In the genomic region with DNA sequence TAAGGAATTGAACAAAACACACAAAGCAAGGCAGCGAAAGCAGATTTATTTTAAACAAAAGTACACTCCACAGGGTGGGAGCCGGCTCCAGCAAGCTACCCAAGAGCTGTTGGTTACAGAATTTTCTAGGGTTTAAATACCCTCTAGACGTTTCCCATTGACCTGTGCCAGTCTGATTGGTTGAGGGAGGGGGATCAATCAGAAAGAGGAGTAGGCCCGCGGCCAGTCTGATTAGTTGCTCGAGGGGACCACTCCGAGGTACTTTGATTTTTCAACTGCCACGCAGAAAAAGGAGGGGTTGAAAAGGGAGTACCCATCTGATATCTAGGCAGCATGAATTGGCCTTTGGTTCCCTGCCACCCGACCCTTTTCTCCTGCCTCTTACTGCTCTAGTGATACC, we compare ENCODE assay signal across 8 cellular contexts. TPM values are rescaled to one million over a fixed set of nuclear protein-coding genes. Genes with fewer than 3 reads are reported as not detected.
A peak's percentile ranks its signal among the peaks of the same experiment; 100 is the strongest.
DNase-seq lines count a peak whose midpoint lies in the region; ATAC-seq, FAIRE-seq and TF ChIP-seq lines count a peak whose summit lies in the region.

No MANE protein-coding gene starts in this region.

- no peak for DNase-seq in CD4-positive, alpha-beta T cell
- DNase-seq in nephron progenitor cell (peak; percentile 18), frontal cortex (ENCODE audit: low spot score in 2 of 2) (no peak), dedifferentiated amniotic fluid mesenchymal stem cell (ENCODE audit: extremely low spot score) (no peak)
- DNase-seq in stimulated activated CD4-positive, alpha-beta T cell treated with anti-CD3 and anti-CD28 coated beads, Interleukin-2, amount 100 ng/mL, for 48 hours, result no peak

- H3K9me3 ChIP-seq in CD4-positive, alpha-beta T cell (ENCODE audit: control insufficient read depth, low read length), result no peaks in the 10 kb centered on the region
- H3K9me3 ChIP-seq in Loucy (ENCODE audit: insufficient read depth, low read depth, low read length), result no peaks in the 10 kb centered on the region

- H3K4me2 ChIP-seq in Loucy (ENCODE audit: low read depth, low read length, poor library complexity, severe bottlenecking), result peak overlapping the region; percentile 92

- H3K79me2 ChIP-seq in Loucy (ENCODE audit: insufficient read depth, low read length), result peaks cover 36% of the 10 kb centered on the region

- TF ChIP-seq CTCF in CD4-positive, alpha-beta T cell (IDR thresholded peaks at IDR 0.05), result no peak
- TF ChIP-seq CTCF in Loucy (conservative IDR thresholded peaks at IDR 0.05; ENCODE audit: low read length) (no peak), nephron progenitor cell (IDR thresholded peaks at IDR 0.05) (no peak)

- FAIRE-seq in frontal cortex (lab: Jason Lieb, UNC), result no peak

- peak overlapping the region; percentile 99 for H3K4me3 ChIP-seq in Loucy (ENCODE audit: low read length, poor library complexity, severe bottlenecking)

- peak overlapping the region; percentile 93 for H3K27ac Mint-ChIP-seq in CD4-positive, alpha-beta T cell
- no peak overlapping the region for H3K27ac Mint-ChIP-seq in dendritic cell treated with granulocyte-macrophage colony-stimulating factor and Interleukin-4, amounts not matched to agents 40 ng/mL and 50 ng/mL, for 4 days
- H3K27ac Mint-ChIP-seq in nephron progenitor cell, result peak overlapping the region; percentile 96

- H3K36me3 Mint-ChIP-seq in CD4-positive, alpha-beta T cell (ENCODE audit: low read depth), result peaks cover 40% of the 10 kb centered on the region
- peaks cover 52% of the 10 kb centered on the region for H3K36me3 Mint-ChIP-seq in dendritic cell treated with granulocyte-macrophage colony-stimulating factor and Interleukin-4, amounts not matched to agents 40 ng/mL and 50 ng/mL, for 4 days (ENCODE audit: low read depth)
- H3K36me3 Mint-ChIP-seq in nephron progenitor cell (ENCODE audit: low read depth), result peaks cover 27% of the 10 kb centered on the region

- H3K27me3 ChIP-seq in CD4-positive, alpha-beta T cell (ENCODE audit: control insufficient read depth, insufficient read depth, low read length), result no peaks in the 10 kb centered on the region
- H3K27me3 ChIP-seq in Loucy (ENCODE audit: insufficient read depth, low read length, poor library complexity, severe bottlenecking), result no peaks in the 10 kb centered on the region

- POLR2A ChIA-PET in CD4-positive, alpha-beta T cell (lab: Charles Lee), result no interaction called here

- H3K27me3 Mint-ChIP-seq in CD4-positive, alpha-beta T cell, result peaks cover 6% of the 10 kb centered on the region
- peaks cover 8% of the 10 kb centered on the region for H3K27me3 Mint-ChIP-seq in dendritic cell treated with granulocyte-macrophage colony-stimulating factor and Interleukin-4, amounts not matched to agents 40 ng/mL and 50 ng/mL, for 4 days
- peaks cover 20% of the 10 kb centered on the region for H3K27me3 Mint-ChIP-seq in nephron progenitor cell (ENCODE audit: low read depth, poor library complexity)

- H3K9me3 Mint-ChIP-seq in CD4-positive, alpha-beta T cell, result no peaks in the 10 kb centered on the region
- H3K9me3 Mint-ChIP-seq in dendritic cell treated with granulocyte-macrophage colony-stimulating factor and Interleukin-4, amounts not matched to agents 40 ng/mL and 50 ng/mL, for 4 days, result no peaks in the 10 kb centered on the region
- peaks cover 10% of the 10 kb centered on the region for H3K9me3 Mint-ChIP-seq in nephron progenitor cell

- peak overlapping the region; percentile 97 for H3K9ac ChIP-seq in Loucy (ENCODE audit: low read depth, low read length, poor library complexity, severe bottlenecking)

- H3K9me2 ChIP-seq in Loucy (replicated peaks; ENCODE audit: low read depth, low read length), result no peaks in the 10 kb centered on the region

- peaks cover 43% of the 10 kb centered on the region for H3K4me1 Mint-ChIP-seq in CD4-positive, alpha-beta T cell (ENCODE audit: low read depth)
- peaks cover 28% of the 10 kb centered on the region for H3K4me1 Mint-ChIP-seq in dendritic cell treated with granulocyte-macrophage colony-stimulating factor and Interleukin-4, amounts not matched to agents 40 ng/mL and 50 ng/mL, for 4 days (ENCODE audit: low read depth)
- peaks cover 30% of the 10 kb centered on the region for H3K4me1 Mint-ChIP-seq in nephron progenitor cell

- no peak for ATAC-seq in CD4-positive, alpha-beta T cell (ENCODE audit: poor library complexity)
- ATAC-seq in GM19463 (IDR thresholded peaks at IDR 0.05; ENCODE audit: unreplicated experiment), result no peak

- H4K20me1 ChIP-seq in Loucy (ENCODE audit: insufficient read depth, low read length, poor library complexity, severe bottlenecking), result peaks cover 17% of the 10 kb centered on the region

- CTCF ChIA-PET in CD4-positive, alpha-beta T cell (lab: Charles Lee), result interaction anchor here (2.1 kb wide), 1 partner anchor 14 kb away, joined by 14 read pairs; no protein-coding TSS in a partner anchor

- H3K36me3 ChIP-seq in Loucy (ENCODE audit: insufficient read depth, low read length), result 0 out of 2 replicates have a peak, but pooled peaks cover under 1% of the 10 kb centered on the region

- intact Hi-C loops in CD4-positive, alpha-beta T cell (cut with DNase I, micrococcal nuclease), result loop anchor here (2.0 to 10.0 kb wide), 6 partner anchors 60 to 653 kb away; partner anchors contain the start of genes DCP2 (in 1 of the 2), REEP5 (in 1 of the 2) and YTHDC2 (in 1 of the 2)
- intact Hi-C loops in dendritic cell treated with granulocyte-macrophage colony-stimulating factor and Interleukin-4, amounts not matched to agents 40 ng/mL and 50 ng/mL, for 4 days (cut with micrococcal nuclease), result no loop called here

- H3K4me1 ChIP-seq in Loucy (ENCODE audit: insufficient read depth, low read length, poor library complexity, severe bottlenecking), result peaks cover 13% of the 10 kb centered on the region

- H2AFZ ChIP-seq in Loucy (ENCODE audit: low read length), result no peak overlapping the region

- H3F3A ChIP-seq in Loucy (ENCODE audit: low read depth), result no peaks in the 10 kb centered on the region

- H3K4me3 Mint-ChIP-seq in CD4-positive, alpha-beta T cell, result peak overlapping the region; percentile 92
- H3K4me3 Mint-ChIP-seq in dendritic cell treated with granulocyte-macrophage colony-stimulating factor and Interleukin-4, amounts not matched to agents 40 ng/mL and 50 ng/mL, for 4 days, result peak overlapping the region; percentile 88
- H3K4me3 Mint-ChIP-seq in nephron progenitor cell, result peak overlapping the region; percentile 98

- H3K27ac ChIP-seq in CD4-positive, alpha-beta T cell (ENCODE audit: low read depth, low read length), result no peak overlapping the region

RNA-seq across cellular contexts. Expression of gene SRP19, which starts 1.0 kb away (rescaled TPM):
- 10 to 100 TPM; 40.2 to 40.8 TPM for total RNA-seq in CD4-positive, alpha-beta T cell
- total RNA-seq in frontal cortex, result 39.1 TPM

RNA-seq across cellular contexts. Expression of gene REEP5, which starts 59.9 kb away (rescaled TPM):
- 10 to 100 TPM; 25.3 to 26.6 TPM for total RNA-seq in CD4-positive, alpha-beta T cell
- total RNA-seq in frontal cortex, result 97.4 TPM
